In the genomic region with DNA sequence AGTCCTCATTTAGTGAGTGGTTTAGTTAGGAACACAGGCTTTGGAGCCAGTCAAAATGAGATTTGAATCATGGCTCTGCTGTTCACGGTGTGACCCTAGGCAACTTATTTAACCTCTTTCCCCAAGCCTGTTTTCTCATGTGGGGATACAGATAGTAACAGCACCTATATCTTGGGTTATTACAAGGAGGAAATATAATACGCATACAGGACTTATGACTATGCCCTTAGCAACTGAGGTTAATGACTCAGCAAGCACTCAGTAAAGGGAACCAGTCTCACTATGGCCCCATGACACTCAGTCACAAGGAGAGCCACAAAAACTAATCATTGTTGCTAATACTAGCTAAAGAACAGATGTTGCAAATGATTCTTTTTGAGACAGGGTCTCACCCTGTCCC, we compare ENCODE assay signal across 8 cellular contexts. TPM values are rescaled to one million over a fixed set of nuclear protein-coding genes. Genes with fewer than 3 reads are reported as not detected.
DNase-seq lines count a peak whose midpoint lies in the region; ATAC-seq, FAIRE-seq and TF ChIP-seq lines count a peak whose summit lies in the region.

No MANE protein-coding gene starts in this region.

- H3K4me3 Mint-ChIP-seq in CD4-positive, CD25-positive, alpha-beta regulatory T cell, result no peak overlapping the region

- no peaks in the 10 kb centered on the region for H3K9me3 Mint-ChIP-seq in CD4-positive, CD25-positive, alpha-beta regulatory T cell

- intact Hi-C loops in ascending aorta (cut with DNase I), result no loop called here

- DNase-seq in CD4-positive, CD25-positive, alpha-beta regulatory T cell, result peak in 1 of 3 donors; percentile 24
- DNase-seq in HL-60 (ENCODE audit: low read depth in 1 of 2, low spot score in 1 of 2), result peak; percentile 24 to 66
- peak; percentile 97 for DNase-seq in bronchial epithelial cell (ENCODE audit: low read depth)
- DNase-seq in NCI-H2107 (lab: John Stamatoyannopoulos, UW), result no peak
- DNase-seq in cortex of kidney (lab: John Stamatoyannopoulos, UW), result no peak
- no peak for DNase-seq in caudate nucleus (lab: John Stamatoyannopoulos, UW)
- DNase-seq in ascending aorta (ENCODE audit: low spot score in 2 of 2), result no peak

- no peak for TF ChIP-seq CTCF in HL-60 (IDR thresholded peaks at IDR 0.05; ENCODE audit: insufficient read depth, low read length)
- no peak for TF ChIP-seq CTCF in bronchial epithelial cell (IDR thresholded peaks at IDR 0.05; ENCODE audit: insufficient read depth, low read length, severe bottlenecking)
- TF ChIP-seq CTCF in ascending aorta (IDR thresholded peaks at IDR 0.05), result no peak

- H3K27me3 Mint-ChIP-seq in CD4-positive, CD25-positive, alpha-beta regulatory T cell, result no peaks in the 10 kb centered on the region

- H3K4me3 ChIP-seq in CD4-positive, CD25-positive, alpha-beta regulatory T cell (ENCODE audit: low read depth, low read length), result no peak overlapping the region
- H3K4me3 ChIP-seq in HL-60 (replicated peaks; ENCODE audit: insufficient read depth, low read length) (no peak overlapping the region), bronchial epithelial cell (ENCODE audit: low read depth, low read length) (no peak overlapping the region), ascending aorta (no peak overlapping the region)

- H3K36me3 Mint-ChIP-seq in CD4-positive, CD25-positive, alpha-beta regulatory T cell, result peaks cover 18% of the 10 kb centered on the region

- no peaks in the 10 kb centered on the region for H3K9me3 ChIP-seq in CD4-positive, CD25-positive, alpha-beta regulatory T cell (ENCODE audit: control insufficient read depth in 2 of 2, low read length in 2 of 2)
- no peaks in the 10 kb centered on the region for H3K9me3 ChIP-seq in ascending aorta

- no peak for FAIRE-seq in bronchial epithelial cell (lab: Jason Lieb, UNC)

- ATAC-seq in CD4-positive, CD25-positive, alpha-beta regulatory T cell (ENCODE audit: low read depth in 2 of 2), result peak; percentile 33 to 45
- peak; percentile 69 for ATAC-seq in GM21381 (IDR thresholded peaks at IDR 0.05; ENCODE audit: unreplicated experiment)

- H3K4me1 Mint-ChIP-seq in CD4-positive, CD25-positive, alpha-beta regulatory T cell, result peaks cover 0 to 13% (median 5%) of the 10 kb centered on the region in 4 donors

- no peak overlapping the region for H3K27ac ChIP-seq in CD4-positive, CD25-positive, alpha-beta regulatory T cell (ENCODE audit: insufficient read depth, low read length, poor library complexity, severe bottlenecking)
- H3K27ac ChIP-seq in HL-60 (replicated peaks) (peak overlapping the region; percentile 36), caudate nucleus (ENCODE audit: low read depth, low read length) (no peak overlapping the region), ascending aorta (no peak overlapping the region)

- peaks cover 21% of the 10 kb centered on the region for H3K36me3 ChIP-seq in CD4-positive, CD25-positive, alpha-beta regulatory T cell (ENCODE audit: control insufficient read depth, insufficient read depth, low read length)
- peaks cover 2% of the 10 kb centered on the region for H3K36me3 ChIP-seq in bronchial epithelial cell (ENCODE audit: control insufficient read depth, insufficient read depth, low read length)
- no peaks in the 10 kb centered on the region for H3K36me3 ChIP-seq in ascending aorta

- H3K27ac Mint-ChIP-seq in CD4-positive, CD25-positive, alpha-beta regulatory T cell, result peak overlapping the region in 1 of 3 donors; percentile 58

- no peaks in the 10 kb centered on the region for H3K4me1 ChIP-seq in CD4-positive, CD25-positive, alpha-beta regulatory T cell (ENCODE audit: control insufficient read depth, insufficient read depth, low read length, poor library complexity, severe bottlenecking)
- H3K4me1 ChIP-seq in ascending aorta, result peaks cover 3 to 13% of the 10 kb centered on the region in 2 donors

- no peaks in the 10 kb centered on the region for H3K27me3 ChIP-seq in CD4-positive, CD25-positive, alpha-beta regulatory T cell (ENCODE audit: control insufficient read depth, insufficient read depth, low read length)
- H3K27me3 ChIP-seq in HL-60 (ENCODE audit: insufficient read depth, poor library complexity, severe bottlenecking), result no peaks in the 10 kb centered on the region
- no peaks in the 10 kb centered on the region for H3K27me3 ChIP-seq in bronchial epithelial cell (ENCODE audit: control insufficient read depth, insufficient read depth, low read length)
- no peaks in the 10 kb centered on the region for H3K27me3 ChIP-seq in ascending aorta

RNA-seq across cellular contexts. Expression of gene SUMF1, which starts 45.9 kb away (rescaled TPM):
- total RNA-seq in CD4-positive, CD25-positive, alpha-beta regulatory T cell, result 10.5 TPM
- polyA plus RNA-seq in CD4-positive, CD25-positive, alpha-beta regulatory T cell, result 10 to 100 TPM; 21.2 to 28.0 (median 23.3) TPM
- total RNA-seq in bronchial epithelial cell (44.5 and 81.7 TPM in 2 replicates), ascending aorta (98.4 TPM)

Comparison
In these comparisons a context has a peak if more than half of its experiments do, and no peak if none do; other contexts are left out.
1. DNase-seq: peak in HL-60 (2 of 2) and bronchial epithelial cell (single experiment); none in NCI-H2107 (single experiment), cortex of kidney (single experiment), caudate nucleus (0 of 61) and ascending aorta (0 of 2).